ENCODE assay signal across 16 cellular contexts in the genomic region with DNA sequence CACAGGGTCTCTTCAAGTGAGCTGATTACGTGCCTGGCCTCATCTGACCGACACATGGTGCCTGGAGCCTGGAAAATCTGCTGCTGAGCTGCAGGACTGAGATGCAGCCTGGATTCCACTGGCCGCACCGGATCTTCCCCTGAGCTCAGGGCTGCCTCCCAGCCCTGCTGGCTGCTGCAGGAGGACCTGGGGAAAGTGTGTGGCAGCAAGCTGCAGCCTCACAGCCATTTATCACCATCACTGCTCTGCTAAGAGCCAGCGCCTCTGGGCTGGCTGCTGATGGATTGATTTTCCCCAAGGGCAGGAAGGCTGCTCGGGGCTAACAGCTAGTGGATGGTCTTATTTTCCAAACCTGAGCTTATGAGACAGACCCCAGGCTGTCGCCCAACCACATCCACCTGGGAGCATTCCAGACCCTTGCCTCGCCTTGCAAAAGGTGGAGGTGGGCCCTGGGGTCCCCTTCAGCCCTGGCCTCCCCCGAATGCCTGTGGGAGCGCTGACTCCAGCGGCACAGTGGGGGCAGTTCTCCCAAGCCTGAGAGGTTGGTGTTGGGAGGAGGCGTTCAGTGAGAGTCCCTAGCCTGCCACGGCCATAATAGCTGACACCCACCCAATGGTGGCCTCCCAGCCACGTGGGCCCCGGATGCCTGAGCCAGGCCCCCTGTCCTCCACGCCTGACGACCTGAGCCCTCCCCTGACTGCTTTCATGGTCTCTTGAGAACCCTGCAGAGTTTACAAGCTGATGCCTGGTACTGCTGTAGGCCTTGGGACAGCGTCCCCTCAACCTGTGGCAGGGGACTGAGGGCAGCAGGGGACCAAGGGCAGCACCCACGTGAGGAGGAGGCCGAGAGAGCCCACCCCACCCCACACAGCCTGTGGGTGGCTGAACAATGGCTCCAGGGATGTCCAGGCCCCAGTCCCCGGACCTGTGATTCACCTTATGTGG.
"Had no signal": no experiment of that assay in that cellular context is flagged by ENCODE, and none has a peak within 500 bp of the region (broad histone marks: within the 10 kb centered on the region; RNA-seq: fewer than 3 reads in every experiment).

No MANE protein-coding gene starts in this region.

- H3K36me3 Mint-ChIP-seq: activated naive CD4-positive, alpha-beta T cell treated with anti-CD3 and anti-CD28 coated beads, Interleukin-2, amount 10 ng/mL, durations not matched to agents 7 days and 5 days had no signal

- DNase-seq: activated CD4-positive, alpha-beta T cell treated with anti-CD3 and anti-CD28 coated beads, Interleukin-2, amount 50 U/mL, for 1 hour; activated naive CD4-positive, alpha-beta T cell treated with anti-CD3 and anti-CD28 coated beads, Interleukin-2, amount 10 ng/mL, durations not matched to agents 7 days and 5 days; activated T-cell treated with anti-CD3 and anti-CD28 coated beads, Interleukin-2, amount 50 U/mL, for 1 hour; erythroblast; gastrocnemius medialis; nucleus accumbens; stimulated activated CD4-positive, alpha-beta T cell treated with anti-CD3 and anti-CD28 coated beads, Interleukin-2, amount 100 ng/mL, for 48 hours; stimulated activated naive B cell treated with anti-CD40 and anti-IgM and Interleukin-4, amounts not matched to agents 10 μg/mL and 1 μg/mL and 100 μg/mL, for 72 hours; tibial artery; uterus had no signal

- H3K4me1 ChIP-seq: gastrocnemius medialis, tibial artery had no signal

- H3K36me3 ChIP-seq: gastrocnemius medialis, heart right ventricle, prostate gland, tibial artery, uterus had no signal

- H3K27me3 Mint-ChIP-seq: activated naive CD4-positive, alpha-beta T cell treated with anti-CD3 and anti-CD28 coated beads, Interleukin-2, amount 10 ng/mL, durations not matched to agents 7 days and 5 days; stimulated activated naive B cell treated with anti-CD40 and anti-IgM and Interleukin-4, amounts not matched to agents 10 μg/mL and 1 μg/mL and 100 μg/mL, for 72 hours had no signal

- H3K9me3 Mint-ChIP-seq: naive thymus-derived CD8-positive, alpha-beta T cell had no signal

- H3K4me3 ChIP-seq: dorsolateral prefrontal cortex, gastrocnemius medialis, heart right ventricle, prostate gland, tibial artery, uterus had no signal

- H3K9me3 ChIP-seq: gastrocnemius medialis, heart right ventricle, prostate gland, tibial artery, uterus had no signal

- H3K27ac ChIP-seq: gastrocnemius medialis, heart right ventricle, prostate gland, tibial artery, uterus had no signal

- H3K27me3 ChIP-seq: dorsolateral prefrontal cortex, gastrocnemius medialis, uterus had no signal

- H3K4me3 Mint-ChIP-seq: activated naive CD4-positive, alpha-beta T cell treated with anti-CD3 and anti-CD28 coated beads, Interleukin-2, amount 10 ng/mL, durations not matched to agents 7 days and 5 days; memory B cell; naive thymus-derived CD8-positive, alpha-beta T cell; stimulated activated naive B cell treated with anti-CD40 and anti-IgM and Interleukin-4, amounts not matched to agents 10 μg/mL and 1 μg/mL and 100 μg/mL, for 72 hours had no signal

- H3K27ac Mint-ChIP-seq: activated naive CD4-positive, alpha-beta T cell treated with anti-CD3 and anti-CD28 coated beads, Interleukin-2, amount 10 ng/mL, durations not matched to agents 7 days and 5 days; activated T-helper 2 cell treated with anti-CD3 and anti-CD28 coated beads, Interferon-gamma antibody, Interleukin-2, Interleukin-4, amounts not matched to agents 10 μg/mL and 5 μg/mL and 100 μg/mL, durations not matched to agents 14 hours and 24 hours and 36 hours; memory B cell; naive thymus-derived CD8-positive, alpha-beta T cell; stimulated activated naive B cell treated with anti-CD40 and anti-IgM and Interleukin-4, amounts not matched to agents 10 μg/mL and 1 μg/mL and 100 μg/mL, for 72 hours had no signal
